In genomic region chr13:39655041-39655568, GRCh38 we compare ENCODE assay signal across 8 cellular contexts. TPM values are rescaled to one million over a fixed set of nuclear protein-coding genes. Genes with fewer than 3 reads are reported as not detected.
DNase-seq lines count a peak whose midpoint lies in the region; ATAC-seq and TF ChIP-seq lines count a peak whose summit lies in the region.

No MANE protein-coding gene starts in this region.

- H3K36me3 ChIP-seq in left lung: peaks cover 0 to 3% of the 10 kb centered on the region in 2 donors

- H3K27ac ChIP-seq in left lung: peak overlapping the region; percentile 54 to 65

- intact Hi-C loops in left lung (cut with DNase I): no loop called here

- H3K4me3 Mint-ChIP-seq in activated naive CD8-positive, alpha-beta T cell treated with anti-CD3 and anti-CD28 coated beads for 36 hours: peak overlapping the region; percentile 94
- peak overlapping the region; percentile 97 for H3K4me3 Mint-ChIP-seq in type B pancreatic cell

- no peak for TF ChIP-seq POLR2A in erythroblast (IDR thresholded peaks at IDR 0.05; ENCODE audit: low read length)

- peaks cover 6% of the 10 kb centered on the region for H3K36me3 Mint-ChIP-seq in activated naive CD8-positive, alpha-beta T cell treated with anti-CD3 and anti-CD28 coated beads for 36 hours
- no peaks in the 10 kb centered on the region for H3K36me3 Mint-ChIP-seq in type B pancreatic cell

- no peaks in the 10 kb centered on the region for H3K27me3 ChIP-seq in left lung

- H3K4me1 Mint-ChIP-seq in activated naive CD8-positive, alpha-beta T cell treated with anti-CD3 and anti-CD28 coated beads for 36 hours: peaks cover 25% of the 10 kb centered on the region
- H3K4me1 Mint-ChIP-seq in type B pancreatic cell (ENCODE audit: unreplicated experiment): peaks cover 17% of the 10 kb centered on the region

- H3K4me3 ChIP-seq in left lung: peak overlapping the region; percentile 76 to 92

- H3K4me1 ChIP-seq in left lung: peaks cover 0 to 20% of the 10 kb centered on the region in 2 donors

- TF ChIP-seq CTCF in left lung (IDR thresholded peaks at IDR 0.05) (no peak), type B pancreatic cell (conservative IDR thresholded peaks at IDR 0.05) (no peak)

- ATAC-seq in GM18868 (IDR thresholded peaks at IDR 0.05; ENCODE audit: unreplicated experiment) (peak; percentile 6), HG03045 (IDR thresholded peaks at IDR 0.05; ENCODE audit: unreplicated experiment) (peak; percentile 16), left lung (no peak)

- DNase-seq in activated naive CD8-positive, alpha-beta T cell treated with anti-CD3 and anti-CD28 coated beads for 36 hours: no peak
- no peak for DNase-seq in left lung
- no peak for DNase-seq in type B pancreatic cell (ENCODE audit: extremely low spot score, unreplicated experiment)
- no peak for DNase-seq in erythroblast (lab: John Stamatoyannopoulos, UW)
- no peak for DNase-seq in inferior parietal cortex (ENCODE audit: extremely low spot score)
- DNase-seq in NCI-H146 treated with DMSO at 0.1 percent for 48 hours (lab: John Stamatoyannopoulos, UW; ENCODE audit: unreplicated experiment): no peak

- peaks cover 3% of the 10 kb centered on the region for H3K9me3 Mint-ChIP-seq in activated naive CD8-positive, alpha-beta T cell treated with anti-CD3 and anti-CD28 coated beads for 36 hours
- peaks cover 4% of the 10 kb centered on the region for H3K9me3 Mint-ChIP-seq in type B pancreatic cell

- peak overlapping the region; percentile 84 for H3K27ac Mint-ChIP-seq in activated naive CD8-positive, alpha-beta T cell treated with anti-CD3 and anti-CD28 coated beads for 36 hours
- H3K27ac Mint-ChIP-seq in type B pancreatic cell: peak overlapping the region; percentile 81

- H3K27me3 Mint-ChIP-seq in activated naive CD8-positive, alpha-beta T cell treated with anti-CD3 and anti-CD28 coated beads for 36 hours: peaks cover 5% of the 10 kb centered on the region
- no peaks in the 10 kb centered on the region for H3K27me3 Mint-ChIP-seq in type B pancreatic cell

- no peaks in the 10 kb centered on the region for H3K9me3 ChIP-seq in left lung

RNA-seq across cellular contexts. Expression of gene COG6, which starts 0.4 kb away (rescaled TPM):
- total RNA-seq in activated naive CD8-positive, alpha-beta T cell treated with anti-CD3 and anti-CD28 coated beads for 36 hours: 10 to 100 TPM; 24.8 to 30.0 TPM
- total RNA-seq in left lung (10 to 100 TPM; 33.8 to 40.2 TPM), type B pancreatic cell (ENCODE audit: low replicate concordance) (40.0 and 47.3 TPM in 2 replicates)

RNA-seq across cellular contexts. Expression of gene LHFPL6, which starts 52.1 kb away (rescaled TPM):
- total RNA-seq in activated naive CD8-positive, alpha-beta T cell treated with anti-CD3 and anti-CD28 coated beads for 36 hours: 1 to 10 TPM; 1.5 to 1.6 TPM
- total RNA-seq in left lung: 10 to 100 TPM; 50.5 to 53.8 TPM
- 21.9 and 31.7 TPM in 2 replicates for total RNA-seq in type B pancreatic cell (ENCODE audit: low replicate concordance)
